Comparison of ENCODE assay signal across 34 cellular contexts in the genomic region with DNA sequence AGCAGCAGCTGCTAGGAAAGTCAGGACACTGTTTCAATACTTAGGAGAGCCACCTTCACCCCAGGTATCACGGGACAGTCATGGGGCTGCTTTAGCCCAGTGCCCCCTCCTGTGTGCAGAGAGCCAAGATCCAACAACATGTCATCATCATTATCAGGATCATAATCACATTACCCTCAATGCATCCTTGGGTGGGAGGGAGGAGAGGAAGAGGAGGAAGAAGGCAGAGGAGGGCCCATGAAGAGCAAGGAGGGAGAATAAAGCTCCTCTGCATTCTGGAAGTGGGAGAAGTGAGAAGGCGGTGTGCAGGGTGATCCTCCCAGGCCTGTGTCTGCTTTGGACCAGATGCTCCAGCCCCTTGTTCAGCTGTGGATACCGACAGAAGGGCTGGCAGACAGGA.
"Had no signal": no experiment of that assay in that cellular context is flagged by ENCODE, and none has a peak within 500 bp of the region (broad histone marks: within the 10 kb centered on the region; RNA-seq: fewer than 3 reads in every experiment).

No MANE protein-coding gene starts in this region.

- H3K36me3 Mint-ChIP-seq: activated CD4-positive, alpha-beta memory T cell treated with anti-CD3 and anti-CD28 coated beads for 36 hours; activated CD8-positive, alpha-beta memory T cell treated with anti-CD3 and anti-CD28 coated beads, Interleukin-2, amount 10 ng/mL, durations not matched to agents 7 days and 5 days; activated naive CD4-positive, alpha-beta T cell treated with anti-CD3 and anti-CD28 coated beads, Interleukin-2, amount 50 U/mL, for 72 hours; activated naive CD8-positive, alpha-beta T cell treated with anti-CD3 and anti-CD28 coated beads, Interleukin-2, amount 10 ng/mL, durations not matched to agents 7 days and 5 days; brain had no signal

- H3K27me3 Mint-ChIP-seq: activated CD4-positive, alpha-beta memory T cell treated with anti-CD3 and anti-CD28 coated beads for 36 hours; activated CD4-positive, alpha-beta T cell treated with anti-CD3 and anti-CD28 coated beads for 36 hours; activated CD4-positive, alpha-beta T cell treated with anti-CD3 and anti-CD28 coated beads, Interleukin-2, amount 10 ng/mL, durations not matched to agents 24 days and 14 days; activated CD8-positive, alpha-beta memory T cell treated with anti-CD3 and anti-CD28 coated beads, Interleukin-2, amount 10 ng/mL, durations not matched to agents 7 days and 5 days; activated naive CD8-positive, alpha-beta T cell treated with anti-CD3 and anti-CD28 coated beads, Interleukin-2, amount 10 ng/mL, durations not matched to agents 7 days and 5 days; brain; dendritic cell treated with granulocyte-macrophage colony-stimulating factor and Interleukin-4, amounts not matched to agents 40 ng/mL and 50 ng/mL, for 4 days had no signal

- H3K36me3 ChIP-seq: ascending aorta, breast epithelium, cardiac muscle cell, heart left ventricle had no signal

- H3K4me1 Mint-ChIP-seq: activated CD4-positive, alpha-beta T cell treated with anti-CD3 and anti-CD28 coated beads for 36 hours; activated CD4-positive, alpha-beta T cell treated with anti-CD3 and anti-CD28 coated beads, Interleukin-2, amount 10 ng/mL, durations not matched to agents 24 days and 14 days; activated naive CD8-positive, alpha-beta T cell treated with anti-CD3 and anti-CD28 coated beads, Interleukin-2, amount 10 ng/mL, durations not matched to agents 7 days and 5 days; T-helper 17 cell had no signal

- H3K9me3 Mint-ChIP-seq: activated CD4-positive, alpha-beta memory T cell treated with anti-CD3 and anti-CD28 coated beads for 36 hours; activated CD4-positive, alpha-beta T cell treated with anti-CD3 and anti-CD28 coated beads, Interleukin-2, amount 10 ng/mL, durations not matched to agents 24 days and 14 days; activated naive CD4-positive, alpha-beta T cell treated with anti-CD3 and anti-CD28 coated beads for 36 hours; activated naive CD4-positive, alpha-beta T cell treated with anti-CD3 and anti-CD28 coated beads, Interleukin-2, amount 50 U/mL, for 72 hours; activated naive CD8-positive, alpha-beta T cell treated with anti-CD3 and anti-CD28 coated beads, Interleukin-2, amount 10 ng/mL, durations not matched to agents 7 days and 5 days; activated T-helper 1 cell treated with anti-CD3 and anti-CD28 coated beads, Interleukin-12 subunit alpha, Interleukin-12 subunit beta, Interleukin-2, Interleukin-4 antibody, amounts not matched to agents 30 ng/mL and 10 ng/mL and 1 ng/mL, durations not matched to agents 14 hours and 24 hours and 36 hours; activated T-helper 2 cell treated with anti-CD3 and anti-CD28 coated beads, Interferon-gamma antibody, Interleukin-2, Interleukin-4, amounts not matched to agents 10 μg/mL and 5 μg/mL and 100 μg/mL, durations not matched to agents 14 hours and 24 hours and 36 hours; brain; dendritic cell treated with granulocyte-macrophage colony-stimulating factor and Interleukin-4, amounts not matched to agents 40 ng/mL and 50 ng/mL, for 4 days; endodermal cell; T-helper 2 cell treated with Interferon-gamma antibody and Interleukin-4, amounts not matched to agents 5 μg/mL and 100 μg/mL, for 36 hours had no signal

- H3K9me3 ChIP-seq: ascending aorta, breast epithelium, heart left ventricle had no signal

- H3K27ac Mint-ChIP-seq: activated CD4-positive, alpha-beta memory T cell treated with anti-CD3 and anti-CD28 coated beads for 36 hours; activated CD4-positive, alpha-beta T cell treated with anti-CD3 and anti-CD28 coated beads for 36 hours; activated CD4-positive, alpha-beta T cell treated with anti-CD3 and anti-CD28 coated beads, Interleukin-2, amount 10 ng/mL, durations not matched to agents 24 days and 14 days; activated CD8-positive, alpha-beta memory T cell treated with anti-CD3 and anti-CD28 coated beads, Interleukin-2, amount 10 ng/mL, durations not matched to agents 7 days and 5 days; activated CD8-positive, alpha-beta T cell treated with anti-CD3 and anti-CD28 coated beads, Interleukin-2, amount 10 ng/mL, durations not matched to agents 7 days and 5 days; activated naive CD4-positive, alpha-beta T cell treated with anti-CD3 and anti-CD28 coated beads for 36 hours; activated naive CD4-positive, alpha-beta T cell treated with anti-CD3 and anti-CD28 coated beads, Interleukin-2, amount 50 U/mL, for 72 hours; activated naive CD8-positive, alpha-beta T cell treated with anti-CD3 and anti-CD28 coated beads, Interleukin-2, amount 10 ng/mL, durations not matched to agents 7 days and 5 days; activated T-helper 1 cell treated with anti-CD3 and anti-CD28 coated beads, Interleukin-12 subunit alpha, Interleukin-12 subunit beta, Interleukin-2, Interleukin-4 antibody, amounts not matched to agents 30 ng/mL and 10 ng/mL and 1 ng/mL, durations not matched to agents 14 hours and 24 hours and 36 hours; activated T-helper 2 cell treated with anti-CD3 and anti-CD28 coated beads, Interferon-gamma antibody, Interleukin-2, Interleukin-4, amounts not matched to agents 10 μg/mL and 5 μg/mL and 100 μg/mL, durations not matched to agents 14 hours and 24 hours and 36 hours; dendritic cell treated with granulocyte-macrophage colony-stimulating factor and Interleukin-4, amounts not matched to agents 40 ng/mL and 50 ng/mL, for 4 days; T-helper 17 cell; T-helper 2 cell treated with Interferon-gamma antibody and Interleukin-4, amounts not matched to agents 5 μg/mL and 100 μg/mL, for 36 hours had no signal

- FAIRE-seq: frontal cortex had no signal

- H3K4me3 ChIP-seq: ascending aorta, breast epithelium, cardiac muscle cell, coronary artery, dorsolateral prefrontal cortex, heart left ventricle had no signal

- H3K4me1 ChIP-seq: ascending aorta, breast epithelium had no signal

- DNase-seq: activated CD4-positive, alpha-beta memory T cell treated with anti-CD3 and anti-CD28 coated beads for 36 hours; activated CD4-positive, alpha-beta T cell treated with anti-CD3 and anti-CD28 coated beads for 36 hours; activated CD4-positive, alpha-beta T cell treated with anti-CD3 and anti-CD28 coated beads, Interleukin-2, amount 10 ng/mL, durations not matched to agents 24 days and 14 days; activated CD4-positive, CD25-positive, alpha-beta regulatory T cell; activated CD4-positive, CD25-positive, alpha-beta regulatory T cell treated with anti-CD3 and anti-CD28 coated beads, Interleukin-2, amount 50 U/mL, for 72 hours; activated CD8-positive, alpha-beta memory T cell treated with anti-CD3 and anti-CD28 coated beads, Interleukin-2, amount 10 ng/mL, durations not matched to agents 7 days and 5 days; activated CD8-positive, alpha-beta memory T cell treated with anti-CD3 and anti-CD28 coated beads, Interleukin-2, amount 50 U/mL, for 4 hours; activated CD8-positive, alpha-beta T cell treated with anti-CD3 and anti-CD28 coated beads, Interleukin-2, amount 10 ng/mL, durations not matched to agents 7 days and 5 days; activated effector memory CD4-positive, alpha-beta T cell treated with anti-CD3 and anti-CD28 coated beads, Interleukin-2, amount 50 U/mL, for 16 hours; activated naive CD4-positive, alpha-beta T cell treated with anti-CD3 and anti-CD28 coated beads for 36 hours; activated naive CD8-positive, alpha-beta T cell treated with anti-CD3 and anti-CD28 coated beads, Interleukin-2, amount 10 ng/mL, durations not matched to agents 7 days and 5 days; activated T-cell treated with anti-CD3 and anti-CD28 coated beads, Interleukin-2, amount 50 U/mL, for 1 hour; activated T-cell treated with anti-CD3 and anti-CD28 coated beads, Interleukin-2, amount 50 U/mL, for 48 hours; central memory CD4-positive, alpha-beta T cell; cerebellar nuclear complex; dorsolateral prefrontal cortex; effector memory CD4-positive, alpha-beta T cell; endodermal cell; foreskin fibroblast; heart left ventricle; T-helper 17 cell; T1000 had no signal

- H3K4me3 Mint-ChIP-seq: activated CD4-positive, alpha-beta memory T cell treated with anti-CD3 and anti-CD28 coated beads for 36 hours; activated CD4-positive, alpha-beta T cell treated with anti-CD3 and anti-CD28 coated beads for 36 hours; activated CD4-positive, alpha-beta T cell treated with anti-CD3 and anti-CD28 coated beads, Interleukin-2, amount 10 ng/mL, durations not matched to agents 24 days and 14 days; activated CD8-positive, alpha-beta memory T cell treated with anti-CD3 and anti-CD28 coated beads, Interleukin-2, amount 10 ng/mL, durations not matched to agents 7 days and 5 days; activated CD8-positive, alpha-beta T cell treated with anti-CD3 and anti-CD28 coated beads, Interleukin-2, amount 10 ng/mL, durations not matched to agents 7 days and 5 days; activated naive CD4-positive, alpha-beta T cell treated with anti-CD3 and anti-CD28 coated beads for 36 hours; activated naive CD8-positive, alpha-beta T cell treated with anti-CD3 and anti-CD28 coated beads, Interleukin-2, amount 10 ng/mL, durations not matched to agents 7 days and 5 days; activated T-helper 1 cell treated with anti-CD3 and anti-CD28 coated beads, Interleukin-12 subunit alpha, Interleukin-12 subunit beta, Interleukin-2, Interleukin-4 antibody, amounts not matched to agents 30 ng/mL and 10 ng/mL and 1 ng/mL, durations not matched to agents 14 hours and 24 hours and 36 hours; brain; dendritic cell treated with granulocyte-macrophage colony-stimulating factor and Interleukin-4, amounts not matched to agents 40 ng/mL and 50 ng/mL, for 4 days; endodermal cell; T-helper 17 cell; T-helper 2 cell treated with Interferon-gamma antibody and Interleukin-4, amounts not matched to agents 5 μg/mL and 100 μg/mL, for 36 hours had no signal

- H3K27me3 ChIP-seq: ascending aorta, breast epithelium, cardiac muscle cell, dorsolateral prefrontal cortex, heart left ventricle had no signal

- H3K27ac ChIP-seq: ascending aorta, breast epithelium, cardiac muscle cell, coronary artery, heart left ventricle had no signal

- ATAC-seq: activated CD8-positive, alpha-beta memory T cell treated with anti-CD3 and anti-CD28 coated beads, Interleukin-2, amount 10 ng/mL, durations not matched to agents 7 days and 5 days; activated naive CD4-positive, alpha-beta T cell treated with anti-CD3 and anti-CD28 coated beads, Interleukin-2, amount 50 U/mL, for 72 hours; esophagus mucosa; T-helper 17 cell had no signal
